10 cellular contexts compared by ENCODE assay signal in the genomic region with DNA sequence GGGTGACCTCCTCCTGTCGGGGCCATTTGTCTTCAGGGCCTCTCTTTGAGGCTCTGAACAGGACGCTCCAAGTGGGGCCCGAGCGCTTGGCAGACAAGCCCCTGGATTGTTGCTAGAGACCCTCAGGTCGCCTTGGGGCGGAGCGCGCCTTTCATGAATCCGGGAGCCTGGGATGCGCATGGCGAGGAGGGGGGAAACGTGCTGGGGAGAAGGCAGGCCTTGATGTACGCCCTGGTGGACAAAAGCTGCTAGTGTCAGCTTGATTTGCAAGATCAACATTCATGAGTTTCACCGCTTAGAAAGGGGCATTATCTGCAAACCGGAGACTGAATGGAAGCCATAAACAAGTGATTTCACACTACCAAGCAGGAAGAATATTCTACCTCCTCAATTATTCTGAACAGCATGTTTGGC.
DNase-seq lines count a peak whose midpoint lies in the region; ATAC-seq and FAIRE-seq lines count a peak whose summit lies in the region.
"Had no signal": no experiment of that assay in that cellular context is flagged by ENCODE, and none has a peak within 500 bp of the region (broad histone marks: within the 10 kb centered on the region; RNA-seq: fewer than 3 reads in every experiment).

No MANE protein-coding gene starts in this region.

- DNase-seq in NCI-H1694 treated with DMSO at 0.1 percent for 48 hours (lab: John Stamatoyannopoulos, UW) (peak; percentile 49), NCI-H1694 (lab: John Stamatoyannopoulos, UW) (no peak), hippocampal formation (lab: John Stamatoyannopoulos, UW) (peak; percentile 73 to 83), retina (peak; percentile 98), SW480 (ENCODE audit: low spot score) (no peak), GM19239 (ENCODE audit: insufficient read length, low spot score) (no peak)

- no peak for FAIRE-seq in GM19239 (lab: Jason Lieb, UNC)
- FAIRE-seq: colon, G401.6 had no signal

- peak; percentile 9 for ATAC-seq in HG03066 (IDR thresholded peaks at IDR 0.05; ENCODE audit: low read depth, unreplicated experiment)

- peak overlapping the region; percentile 16 for H3K27ac ChIP-seq in angular gyrus (ENCODE audit: low read depth, low read length)

Comparison
In these comparisons a context has a peak if more than half of its experiments do, and no peak if none do; other contexts are left out.
1. DNase-seq: peak in NCI-H1694 treated with DMSO at 0.1 percent for 48 hours (single experiment), hippocampal formation (2 of 2) and retina (single experiment); none in NCI-H1694 (single experiment), SW480 (single experiment) and GM19239 (single experiment).